In the genomic region with DNA sequence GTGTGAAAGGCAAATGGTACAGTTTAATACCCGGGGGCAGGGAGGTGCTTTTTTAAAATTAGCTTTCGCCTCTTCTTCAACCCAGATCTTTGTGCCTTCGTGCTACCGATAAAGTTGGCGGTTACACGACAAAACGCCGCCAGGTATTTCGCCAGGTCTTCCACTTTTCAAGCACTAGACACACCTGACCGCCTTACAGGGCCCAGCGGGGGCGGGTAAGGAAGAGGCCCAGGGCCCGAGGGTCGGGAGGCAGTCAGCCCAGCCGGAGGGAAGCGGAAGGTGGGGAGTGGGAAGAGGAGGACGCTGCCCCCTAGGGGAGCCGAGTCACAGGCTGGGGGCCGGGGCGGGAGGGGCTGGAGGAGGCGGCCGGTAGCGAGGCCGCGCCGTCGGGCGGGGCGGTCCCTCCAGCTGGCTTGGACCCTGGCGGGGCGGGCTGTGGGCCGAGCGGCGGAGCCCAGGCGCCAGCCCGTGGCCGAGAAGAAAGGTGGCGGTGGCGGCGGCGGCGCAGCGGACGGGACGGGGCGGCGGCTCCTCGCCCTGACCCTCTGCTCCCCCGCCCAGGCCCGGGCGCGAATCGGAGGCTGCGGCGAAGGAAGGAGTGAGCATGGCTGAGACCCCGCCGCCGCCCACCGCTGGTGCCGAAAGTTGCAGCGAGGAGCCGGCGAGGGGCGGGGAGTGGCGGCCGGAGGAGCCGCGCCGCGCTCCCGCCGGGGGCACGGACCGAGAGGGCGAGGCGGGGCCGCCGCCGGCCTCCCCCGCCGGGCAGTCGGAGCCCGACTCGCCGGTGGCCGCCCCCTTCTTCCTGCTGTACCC, we compare ENCODE assay signal across 8 cellular contexts.
DNase-seq lines count a peak whose midpoint lies in the region; ATAC-seq and TF ChIP-seq lines count a peak whose summit lies in the region.

No MANE protein-coding gene starts in this region.

- H3K9me3 Mint-ChIP-seq in nephron progenitor cell: no peaks in the 10 kb centered on the region

- H3K36me3 Mint-ChIP-seq in nephron progenitor cell (ENCODE audit: low read depth): no peaks in the 10 kb centered on the region

- no peaks in the 10 kb centered on the region for H3K27me3 Mint-ChIP-seq in nephron progenitor cell (ENCODE audit: low read depth, poor library complexity)

- H3K4me1 ChIP-seq in tibial artery: peaks cover 0 to 29% (median 11%) of the 10 kb centered on the region in 4 donors

- H3K4me3 Mint-ChIP-seq in nephron progenitor cell: peak overlapping the region; percentile 96

- H3K9me3 ChIP-seq in tibial artery: no peaks in the 10 kb centered on the region

- ATAC-seq in GM21528 (IDR thresholded peaks at IDR 0.05; ENCODE audit: low FRiP score, unreplicated experiment): peak; percentile 69

- DNase-seq in DMS79 treated with DMSO at 0.1 percent for 48 hours (lab: John Stamatoyannopoulos, UW) (peak; percentile 76), HuH-7 (ENCODE audit: low spot score) (peak; percentile 75), RPMI8226 (peak; percentile 82), activated gamma-delta T cell treated with Interleukin-2 at 50 U/mL for 16 hours (peak; percentile 62), fibroblast of the conjunctiva (ENCODE audit: low read depth) (peak; percentile 53), nephron progenitor cell (peak; percentile 88), tibial artery (peak; percentile 75 to 90)

- peak overlapping the region; percentile 72 to 96 for H3K4me3 ChIP-seq in tibial artery

- peak overlapping the region; percentile 91 to 95 for H3K27ac ChIP-seq in tibial artery

- H3K4me1 Mint-ChIP-seq in nephron progenitor cell: peaks cover 31% of the 10 kb centered on the region

- no peak for TF ChIP-seq CTCF in nephron progenitor cell (IDR thresholded peaks at IDR 0.05)
- TF ChIP-seq CTCF in tibial artery (IDR thresholded peaks at IDR 0.05): peak in 1 of 2 experiments; percentile 30

- intact Hi-C loops in tibial artery (cut with DNase I; ENCODE audit: low total_unique reads): loop anchor here (2.0 kb wide), 1 partner anchor 16 kb away; a partner anchor contains a TSS

- H3K36me3 ChIP-seq in tibial artery: no peaks in the 10 kb centered on the region

- peak overlapping the region; percentile 97 for H3K27ac Mint-ChIP-seq in nephron progenitor cell

- H3K27me3 ChIP-seq in tibial artery: no peaks in the 10 kb centered on the region

Comparison
In these comparisons a context has a peak if more than half of its experiments do, and no peak if none do; other contexts are left out.
1. Peak in every context shown above with its lines: DNase-seq, ATAC-seq, H3K4me3 ChIP-seq and H3K27ac ChIP-seq.